In the genomic region with DNA sequence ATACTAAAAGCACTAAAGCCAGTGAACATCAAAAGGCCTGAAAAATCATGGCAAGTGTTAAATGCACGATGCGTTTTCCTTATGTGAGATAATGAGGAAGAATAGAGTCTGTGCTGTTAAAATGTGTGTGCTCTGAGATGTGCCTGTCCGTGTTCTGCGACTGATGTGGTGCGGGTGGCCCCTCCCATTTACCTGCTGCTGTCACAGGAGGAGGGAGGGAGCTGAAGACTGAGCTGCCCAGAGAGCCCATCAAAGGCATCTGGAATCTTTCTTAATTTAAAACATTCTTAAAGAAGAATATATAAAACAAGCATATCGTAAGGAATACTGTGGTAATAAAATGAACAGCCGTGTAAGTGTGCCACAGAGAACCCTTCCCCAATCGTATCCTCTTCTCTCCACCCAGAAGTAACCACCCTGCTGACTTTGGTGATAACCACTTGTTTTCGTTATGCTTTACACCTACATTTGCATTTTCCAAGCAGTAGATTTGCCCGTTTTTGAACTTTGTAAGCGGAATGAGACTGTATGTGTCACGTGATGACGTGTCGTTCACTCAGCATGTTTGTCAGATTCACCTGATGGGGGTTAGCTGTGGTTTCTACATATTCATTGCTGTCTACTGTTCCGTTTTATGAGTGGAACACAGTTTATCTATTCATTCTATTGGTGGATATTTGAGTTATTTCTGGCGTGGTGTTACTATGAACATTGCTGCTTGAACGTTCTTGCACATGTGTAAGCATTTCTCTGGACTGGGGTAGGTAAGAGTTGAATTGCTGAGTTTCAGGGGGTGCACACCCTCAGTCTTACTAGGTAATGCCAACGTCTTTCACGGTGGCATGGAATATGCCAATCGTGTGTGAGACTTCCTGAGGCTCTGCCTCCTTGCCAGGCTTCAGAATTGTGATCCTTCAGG, we compare ENCODE assay signal across 14 cellular contexts. TPM values are rescaled to one million over a fixed set of nuclear protein-coding genes. Genes with fewer than 3 reads are reported as not detected.
A peak's percentile ranks its signal among the peaks of the same experiment; 100 is the strongest.
DNase-seq lines count a peak whose midpoint lies in the region; ATAC-seq and TF ChIP-seq lines count a peak whose summit lies in the region.
"Had no signal": no experiment of that assay in that cellular context is flagged by ENCODE, and none has a peak within 500 bp of the region (broad histone marks: within the 10 kb centered on the region; RNA-seq: fewer than 3 reads in every experiment).

No MANE protein-coding gene starts in this region.

- H3F3A ChIP-seq in SK-N-SH (replicated peaks; ENCODE audit: insufficient read depth) = peaks cover 21% of the 10 kb centered on the region

- H3K27ac ChIP-seq in SK-N-SH (ENCODE audit: low read depth in 2 of 2, low read length in 1 of 2) (peak overlapping the region; percentile 18 to 94; a peak in 3 of 4 replicates), Panc1 (ENCODE audit: low read length) (peak overlapping the region; percentile 73), epithelial cell of prostate (peak overlapping the region; percentile 92), stomach (peak overlapping the region in 3 of 5 donors; percentile 4 to 85 (median 80))
- H3K27ac ChIP-seq: VCaP had no signal

- H3K9me3 ChIP-seq in SK-N-SH (no peaks in the 10 kb centered on the region), Panc1 (ENCODE audit: control insufficient read depth, insufficient read depth, low read depth, low read length) (no peaks in the 10 kb centered on the region), stomach (no peaks in the 10 kb centered on the region)

- TF ChIP-seq RAD21 in SK-N-SH (IDR thresholded peaks at IDR 0.05; ENCODE audit: low read length) = no peak

- peak overlapping the region; percentile 77; the same call in 1 of the 2 replicates for H3K4me2 ChIP-seq in SK-N-SH

- H3K79me2 ChIP-seq in SK-N-SH (ENCODE audit: insufficient read depth) = peaks cover 15% of the 10 kb centered on the region; the same call in 1 of the 2 replicates

- intact Hi-C loops in Panc1 (cut with micrococcal nuclease; ENCODE audit: unreplicated experiment) (loop anchor here (10.0 kb wide), 1 partner anchor 86 kb away; the partner anchor contains the start of gene VAPA), stomach (cut with DNase I; ENCODE audit: low total_unique reads) (no loop called here)

- H3K36me3 ChIP-seq in SK-N-SH (replicated peaks in 1 of 2; ENCODE audit: control insufficient read depth in 1 of 2, insufficient read depth in 2 of 2, low read length in 1 of 2) (no peaks in the 10 kb centered on the region), Panc1 (ENCODE audit: control insufficient read depth, insufficient read depth, low read length) (no peaks in the 10 kb centered on the region), stomach (peaks cover 0 to 11% (median 2%) of the 10 kb centered on the region in 4 donors)

- no peak for TF ChIP-seq EP300 in SK-N-SH (IDR thresholded peaks at IDR 0.05; ENCODE audit: borderline replicate concordance in 1 of 2, low read depth in 1 of 2, low read length in 1 of 2)
- no peak for TF ChIP-seq EP300 in stomach (IDR thresholded peaks at IDR 0.05)

- peak overlapping the region; percentile 24; the same call in 1 of the 2 replicates for H3K9ac ChIP-seq in SK-N-SH

- ATAC-seq in SK-N-SH treated with all-trans-retinoic acid at 6 μM for 48 hours (no peak), Panc1 (no peak)
- ATAC-seq: stimulated activated memory B cell treated with anti-CD40 and anti-IgM and Interleukin-4, amounts not matched to agents 10 μg/mL and 1 μg/mL and 100 μg/mL, for 72 hours had no signal

- no peaks in the 10 kb centered on the region for H3K27me3 ChIP-seq in SK-N-SH (ENCODE audit: insufficient read depth)
- no peaks in the 10 kb centered on the region for H3K27me3 ChIP-seq in Panc1 (ENCODE audit: control insufficient read depth, insufficient read depth, low read length)
- no peaks in the 10 kb centered on the region for H3K27me3 ChIP-seq in stomach

- no peak for TF ChIP-seq POLR2A in stomach (IDR thresholded peaks at IDR 0.05)

- in situ Hi-C loops in Panc1 (cut with HindIII; ENCODE audit: low pct_unique_long_range_greater_than_20kb, low sequenced_read_pairs) = no loop called here

- H3K4me1 ChIP-seq in SK-N-SH (ENCODE audit: control insufficient read depth in 1 of 2, insufficient read depth in 2 of 2, low read depth in 1 of 2, low read length in 1 of 2) (peaks cover 8 to 39% of the 10 kb centered on the region in 2 experiments), Panc1 (ENCODE audit: control insufficient read depth, insufficient read depth, low read length) (peaks cover 57% of the 10 kb centered on the region), stomach (peaks cover 21 to 40% (median 25%) of the 10 kb centered on the region in 4 donors)

- H3K4me3 ChIP-seq in SK-N-SH (ENCODE audit: low read depth in 2 of 2, low read length in 1 of 2) (no peak overlapping the region), Panc1 (ENCODE audit: low read depth in 2 of 2, low read length in 2 of 2) (no peak overlapping the region), stomach (no peak overlapping the region)

- DNase-seq in SK-N-SH = no peak
- no peak for DNase-seq in Panc1 (ENCODE audit: low read depth, low spot score)
- DNase-seq in epithelial cell of prostate (ENCODE audit: low read depth, low spot score) = no peak
- DNase-seq in stomach = no peak
- no peak for DNase-seq in stimulated activated CD4-positive, alpha-beta T cell treated with anti-CD3 and anti-CD28 coated beads, Interleukin-4, amount 100 ng/mL, for 1 hour
- no peak for DNase-seq in iPS-NIHi7 (ENCODE audit: extremely low spot score)
- DNase-seq in SHP77 (lab: John Stamatoyannopoulos, UW) = no peak
- DNase-seq: activated CD8-positive, alpha-beta memory T cell treated with anti-CD3 and anti-CD28 coated beads for 24 hours; H7; islet precursor cell; NCI-H1105 had no signal

- H3K9me2 ChIP-seq in SK-N-SH = no peaks in the 10 kb centered on the region

- H2AFZ ChIP-seq in SK-N-SH (ENCODE audit: low read depth) = no peak overlapping the region

- BruUV-seq in Panc1 (replicated peaks; lab: Mats Ljungman, UMichigan) = no TSS peak

- no peaks in the 10 kb centered on the region for H4K20me1 ChIP-seq in SK-N-SH (ENCODE audit: insufficient read depth)

- CTCF ChIA-PET in SK-N-SH (lab: Yijun Ruan, JAX) (no interaction called here), Panc1 (lab: Charles Lee) (no interaction called here)

- WGBS in SK-N-SH (ENCODE audit: low lambda C conversion rate) = 89% methylated on average over 20 of the region's 20 CpGs
- WGBS in stomach, 5 donors = 85 to 92% (median 90%) methylated on average over 20 of the region's 20 CpGs

- POLR2A ChIA-PET in SK-N-SH (lab: Yijun Ruan, JAX) (no interaction called here), Panc1 (lab: Charles Lee) (no interaction called here)

- TF ChIP-seq CTCF in SK-N-SH (IDR thresholded peaks at IDR 0.05) = no peak
- no peak for TF ChIP-seq CTCF in Panc1 (IDR thresholded peaks at IDR 0.05)
- TF ChIP-seq CTCF in stomach (IDR thresholded peaks at IDR 0.05) = no peak

TF ChIP-seq in SK-N-SH, 30 proteins besides CTCF, POLR2A, EP300 and RAD21 (continues in another document):
- TF ChIP-seq YY1 (IDR thresholded peaks at IDR 0.05; ENCODE audit: low read depth) (no peak), EZH2phosphoT487 (IDR thresholded peaks at IDR 0.05; ENCODE audit: borderline replicate concordance, low read depth) (no peak), FOXM1 (IDR thresholded peaks at IDR 0.05; ENCODE audit: low read depth) (no peak)

TF ChIP-seq in SK-N-SH treated with all-trans-retinoic acid at 6 μM for 48 hours, 23 proteins besides CTCF, POLR2A, EP300 and RAD21:
- TF ChIP-seq ISL1 (CRISPR knock-in tag; IDR thresholded peaks at IDR 0.05) = no peak
- TF ChIP-seq BACH2 (CRISPR knock-in tag; IDR thresholded peaks at IDR 0.05; ENCODE audit: borderline replicate concordance) = no peak

RNA-seq across cellular contexts. Expression of gene TXNDC2, which starts 56.7 kb away (rescaled TPM):
- polyA plus RNA-seq in SK-N-SH (2012; rRNA removed) = 0.06 and 0.07 TPM in 2 replicates
- 0.08 TPM in 2 replicates for polyA plus RNA-seq in SK-N-SH (2012; cell fraction: cytosol; rRNA removed)
- polyA plus RNA-seq in SK-N-SH (2012; cell fraction: nucleus; rRNA removed) = 0.06 and 0.07 TPM in 2 replicates
- total RNA-seq in Panc1 (2021; ENCODE audit: unreplicated experiment) = 0.90 TPM
- 0.48 TPM for polyA plus RNA-seq in Panc1 (2012; ENCODE audit: insufficient read length)
- under 1 TPM in 1 of 5 donors, not detected in 4; 0.18 TPM for total RNA-seq in stomach
- not detected for polyA plus RNA-seq in stomach
- total RNA-seq: H7 had no signal
